ENCODE assay signal across 16 cellular contexts in the genomic region with DNA sequence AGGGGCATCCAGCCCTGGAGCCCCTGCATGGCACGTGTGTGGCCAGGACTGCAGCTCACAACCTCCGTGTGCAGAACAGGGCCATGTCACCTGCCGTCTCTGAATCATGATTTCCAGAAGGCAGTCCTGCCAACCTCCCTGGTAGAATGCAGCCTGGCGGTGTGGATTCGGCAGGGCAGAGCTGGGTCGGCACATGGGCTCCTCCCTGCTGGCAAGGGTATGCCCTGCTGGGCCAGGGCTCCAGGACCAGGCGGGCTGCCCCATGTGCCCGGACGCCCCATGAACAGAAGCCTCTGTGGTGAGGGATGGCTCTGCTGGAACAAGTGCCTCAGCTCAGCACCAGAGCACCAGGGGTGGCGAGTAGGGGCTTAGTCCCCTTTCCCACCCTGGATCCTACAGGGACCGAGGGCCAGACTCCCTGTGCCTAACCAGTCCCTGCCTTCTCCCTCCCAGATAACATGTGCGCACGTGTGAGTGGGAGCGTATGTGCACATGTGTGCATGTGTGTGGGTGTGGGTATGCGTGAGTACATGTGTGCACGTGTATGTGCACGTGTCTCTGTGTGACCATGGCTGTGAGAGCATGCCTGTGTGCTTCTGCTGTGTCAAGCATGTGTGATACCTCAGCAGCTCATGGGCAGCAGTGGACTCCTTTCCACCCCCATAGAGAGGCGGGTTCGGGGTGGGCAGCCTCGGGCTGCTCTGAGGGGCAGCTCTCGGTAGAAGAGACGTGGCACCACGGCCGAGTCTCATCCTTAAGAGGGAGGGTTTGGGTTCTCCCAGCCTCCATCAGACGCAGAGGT. TPM values are rescaled to one million over a fixed set of nuclear protein-coding genes. Genes with fewer than 3 reads are reported as not detected.
DNase-seq lines count a peak whose midpoint lies in the region; ATAC-seq and TF ChIP-seq lines count a peak whose summit lies in the region.
"Had no signal": no experiment of that assay in that cellular context is flagged by ENCODE, and none has a peak within 500 bp of the region (broad histone marks: within the 10 kb centered on the region; RNA-seq: fewer than 3 reads in every experiment).

No MANE protein-coding gene starts in this region.

- TF ChIP-seq CTCF in right atrium auricular region (IDR thresholded peaks at IDR 0.05) (no peak), mucosa of descending colon (IDR thresholded peaks at IDR 0.05) (no peak), chondrocyte (IDR thresholded peaks at IDR 0.05) (no peak)

- H3K36me3 ChIP-seq in right atrium auricular region, result no peaks in the 10 kb centered on the region
- no peaks in the 10 kb centered on the region for H3K36me3 ChIP-seq in mucosa of descending colon (ENCODE audit: low read depth)

- peaks cover 5% of the 10 kb centered on the region for H3K36me3 Mint-ChIP-seq in effector memory CD8-positive, alpha-beta T cell (ENCODE audit: insufficient read depth)
- H3K36me3 Mint-ChIP-seq in chondrocyte (ENCODE audit: low read depth), result no peaks in the 10 kb centered on the region
- H3K36me3 Mint-ChIP-seq: CD14-positive monocyte, IgD-negative memory B cell had no signal

- H3K4me3 ChIP-seq in right atrium auricular region (no peak overlapping the region), mucosa of descending colon (no peak overlapping the region)

- H3K9me3 ChIP-seq in right atrium auricular region (no peaks in the 10 kb centered on the region), mucosa of descending colon (no peaks in the 10 kb centered on the region)

- DNase-seq in left cardiac atrium (peak; percentile 16), right atrium auricular region (ENCODE audit: low spot score) (no peak), cerebellar nuclear complex (lab: John Stamatoyannopoulos, UW) (peak; percentile 30 to 36), mucosa of descending colon (peak in 2 of 3 donors; percentile 17 to 47), germinal center (ENCODE audit: low spot score) (no peak), chondrocyte (ENCODE audit: low spot score) (no peak)
- no peak for DNase-seq in effector memory CD8-positive, alpha-beta T cell
- DNase-seq in stimulated activated CD4-positive, alpha-beta T cell treated with anti-CD3 and anti-CD28 coated beads, Interleukin-4, amount 100 ng/mL, for 4 hours, result no peak
- DNase-seq: COR-L47, NCI-H1105 treated with DMSO at 0.1 percent for 48 hours, NCI-H1930, NCI-H2171, NCI-H446, NCI-H69 had no signal

- no peak overlapping the region for H3K4me3 Mint-ChIP-seq in effector memory CD8-positive, alpha-beta T cell
- H3K4me3 Mint-ChIP-seq in chondrocyte (ENCODE audit: unreplicated experiment), result no peak overlapping the region
- H3K4me3 Mint-ChIP-seq: CD14-positive monocyte, IgD-negative memory B cell had no signal

- H3K4me1 ChIP-seq in right atrium auricular region (peaks cover 0 to 19% of the 10 kb centered on the region in 2 donors), mucosa of descending colon (ENCODE audit: low read depth) (no peaks in the 10 kb centered on the region)

- no peaks in the 10 kb centered on the region for H3K27me3 ChIP-seq in right atrium auricular region

- no peak overlapping the region for H3K27ac ChIP-seq in right atrium auricular region

- no peaks in the 10 kb centered on the region for H3K27me3 Mint-ChIP-seq in effector memory CD8-positive, alpha-beta T cell
- peaks cover 3% of the 10 kb centered on the region for H3K27me3 Mint-ChIP-seq in chondrocyte (ENCODE audit: low read depth)

- intact Hi-C loops in left cardiac atrium (cut with DNase I), result no loop called here
- intact Hi-C loops in mucosa of descending colon (cut with DNase I, micrococcal nuclease), result no loop called here

- no peaks in the 10 kb centered on the region for H3K9me3 Mint-ChIP-seq in effector memory CD8-positive, alpha-beta T cell
- no peaks in the 10 kb centered on the region for H3K9me3 Mint-ChIP-seq in chondrocyte (ENCODE audit: low read depth)
- H3K9me3 Mint-ChIP-seq: CD14-positive monocyte had no signal

- no peak for ATAC-seq in left cardiac atrium
- ATAC-seq in mucosa of descending colon, result no peak
- ATAC-seq in effector memory CD8-positive, alpha-beta T cell (replicated peaks), result no peak

- H3K27ac Mint-ChIP-seq in effector memory CD8-positive, alpha-beta T cell, result no peak overlapping the region
- no peak overlapping the region for H3K27ac Mint-ChIP-seq in chondrocyte (ENCODE audit: unreplicated experiment)
- H3K27ac Mint-ChIP-seq: IgD-negative memory B cell had no signal

- H3K4me1 Mint-ChIP-seq in effector memory CD8-positive, alpha-beta T cell (ENCODE audit: low read depth in 2 of 2), result peaks cover 0 to 6% of the 10 kb centered on the region in 2 donors
- H3K4me1 Mint-ChIP-seq in chondrocyte (ENCODE audit: low read depth), result no peaks in the 10 kb centered on the region
- H3K4me1 Mint-ChIP-seq: CD14-positive monocyte had no signal

RNA-seq across cellular contexts. Expression of a gene that starts 10.3 kb away (rescaled TPM):
- total RNA-seq in left cardiac atrium (10 to 100 TPM; 27.7 to 46.9 TPM), right atrium auricular region (10 to 100 TPM; 33.4 to 34.9 TPM), mucosa of descending colon (10 to 100 TPM; 46.6 to 59.6 (median 52.6) TPM), chondrocyte (80.3 to 114 TPM (median 82.7 TPM) in 3 replicates)

RNA-seq across cellular contexts. Expression of a gene that starts 30.3 kb away (rescaled TPM):
- total RNA-seq in left cardiac atrium (1 to 10 TPM; 6.7 to 7.3 TPM), right atrium auricular region (1 to 10 TPM; 3.7 to 4.1 TPM), mucosa of descending colon (10 to 100 TPM in 2 of 3 donors, 1 to 10 TPM in 1; 9.9 to 13.7 (median 11.4) TPM), chondrocyte (8.6 to 12.5 TPM (median 10.0 TPM) in 3 replicates)

RNA-seq across cellular contexts. Expression of a gene that starts 30.3 kb away (rescaled TPM):
- 1 to 10 TPM; 2.4 to 6.3 TPM for total RNA-seq in left cardiac atrium
- 1 to 10 TPM; 1.3 to 2.8 TPM for total RNA-seq in right atrium auricular region
- 1 to 10 TPM; 1.4 to 4.6 (median 1.4) TPM for total RNA-seq in mucosa of descending colon
- 3.8 to 9.1 TPM (median 5.5 TPM) in 3 replicates for total RNA-seq in chondrocyte

Comparison
In these comparisons a context has a peak if more than half of its experiments do, and no peak if none do; other contexts are left out.
1. DNase-seq: peak in left cardiac atrium (single experiment), cerebellar nuclear complex (2 of 2) and mucosa of descending colon (2 of 3); none in right atrium auricular region (single experiment), effector memory CD8-positive, alpha-beta T cell (0 of 3), germinal center (single experiment), stimulated activated CD4-positive, alpha-beta T cell treated with anti-CD3 and anti-CD28 coated beads, Interleukin-4, amount 100 ng/mL, for 4 hours (0 of 2) and chondrocyte (single experiment).